8 cellular contexts compared by ENCODE assay signal in genomic region chr12:54390668-54391551, GRCh38. TPM values are rescaled to one million over a fixed set of nuclear protein-coding genes. Genes with fewer than 3 reads are reported as not detected.
A peak's percentile ranks its signal among the peaks of the same experiment; 100 is the strongest.
DNase-seq lines count a peak whose midpoint lies in the region; ATAC-seq and TF ChIP-seq lines count a peak whose summit lies in the region.

No MANE protein-coding gene starts in this region.

- H4K91ac ChIP-seq in H9 (ENCODE audit: insufficient read length, low read depth, low read length), result no peak overlapping the region

- no peak overlapping the region for H3K9ac ChIP-seq in H9 (ENCODE audit: extremely low read depth, insufficient read length, low read length)

- no peak overlapping the region for H4K8ac ChIP-seq in H9 (replicated peaks; ENCODE audit: insufficient read length, low read depth, low read length)

- H3K9me3 Mint-ChIP-seq in CD14-positive monocyte (peaks cover 0 to 1% (median 0%) of the 10 kb centered on the region in 7 donors), H9 (no peaks in the 10 kb centered on the region)

- H3K79me2 ChIP-seq in H9 (ENCODE audit: insufficient read depth, low read length), result no peaks in the 10 kb centered on the region; the same call in 1 of the 2 replicates

- peak; percentile 3 for ATAC-seq in aorta (ENCODE audit: low FRiP score)

- intact Hi-C loops in CD14-positive monocyte (cut with micrococcal nuclease), result loop anchor here in 1 of 2 donors (5.0 kb wide), 1 partner anchor 106 kb away; the partner anchor contains the start of gene NCKAP1L
- intact Hi-C loops in posterior cingulate gyrus (cut with DNase I), result no loop called here
- intact Hi-C loops in aorta (cut with DNase I), result no loop called here

- TF ChIP-seq CTCF in CD14-positive monocyte (IDR thresholded peaks at IDR 0.05) (no peak), H9 (conservative IDR thresholded peaks at IDR 0.05) (peak; percentile 50; the same call in 2 of the 3 replicates)

- no peak overlapping the region for H3K23ac ChIP-seq in H9 (ENCODE audit: insufficient read length, low read depth, low read length)

- no peak overlapping the region for H2BK5ac ChIP-seq in H9 (ENCODE audit: insufficient read length, low read length)

- H3T11ph ChIP-seq in H9 (ENCODE audit: low read length), result no peak overlapping the region

- peak overlapping the region; percentile 82 for H3K4me3 Mint-ChIP-seq in CD14-positive monocyte
- H3K4me3 Mint-ChIP-seq in H9, result peak overlapping the region; percentile 80 to 88

- no peaks in the 10 kb centered on the region for H3K9me3 ChIP-seq in H9 (ENCODE audit: control insufficient read depth, low read depth, low read length)
- H3K9me3 ChIP-seq in esophagus (ENCODE audit: control insufficient read depth in 2 of 2, insufficient read depth in 1 of 2, low read depth in 1 of 2, low read length in 1 of 2), result no peaks in the 10 kb centered on the region
- no peaks in the 10 kb centered on the region for H3K9me3 ChIP-seq in aorta (ENCODE audit: control insufficient read depth, low read length)

- no peak overlapping the region for H2BK12ac ChIP-seq in H9 (ENCODE audit: insufficient read length, low read depth, low read length)

- no peaks in the 10 kb centered on the region for H3K36me3 ChIP-seq in esophagus (ENCODE audit: control insufficient read depth in 2 of 2, insufficient read depth in 2 of 2, low read length in 1 of 2)
- H3K36me3 ChIP-seq in aorta (ENCODE audit: control insufficient read depth in 1 of 2, insufficient read depth in 2 of 2, low read length in 1 of 2), result peaks cover 3 to 5% of the 10 kb centered on the region in 2 donors

- H3K4ac ChIP-seq in H9 (ENCODE audit: low read depth, low read length), result no peak overlapping the region

- H3K79me1 ChIP-seq in H9 (ENCODE audit: insufficient read depth, low read depth, low read length, poor library complexity, severe bottlenecking), result no peaks in the 10 kb centered on the region

- H3K4me2 ChIP-seq in H9 (ENCODE audit: insufficient read depth, insufficient read length, low read length), result peak overlapping the region; percentile 82

- no peak overlapping the region for H3K56ac ChIP-seq in H9 (ENCODE audit: insufficient read length, low read depth, low read length)

- no peak overlapping the region for H2AK5ac ChIP-seq in H9 (ENCODE audit: insufficient read length, low read length)

- no peak overlapping the region for H4K5ac ChIP-seq in H9 (ENCODE audit: insufficient read length, low read depth, low read length)

- H3K4me3 ChIP-seq in esophagus (ENCODE audit: low read depth in 1 of 2, low read length in 2 of 2) (peak overlapping the region; percentile 69 to 83), aorta (ENCODE audit: low read length in 2 of 2) (no peak overlapping the region)

- no peak overlapping the region for H2BK15ac ChIP-seq in H9 (ENCODE audit: low read depth, low read length)

- H3K23me2 ChIP-seq in H9 (ENCODE audit: insufficient read length, low read depth, low read length, poor library complexity, severe bottlenecking), result peaks cover 21% of the 10 kb centered on the region

- H2AFZ ChIP-seq in H9 (ENCODE audit: low read length), result no peak overlapping the region

- no peaks in the 10 kb centered on the region for H4K20me1 ChIP-seq in H9 (ENCODE audit: control insufficient read depth, insufficient read depth, insufficient read length)

- H3K4me1 Mint-ChIP-seq in CD14-positive monocyte (peaks cover 86% of the 10 kb centered on the region), H9 (peaks cover 65 to 71% of the 10 kb centered on the region in 2 experiments)

- H3K27ac ChIP-seq in H9 (ENCODE audit: insufficient read length, low read depth, low read length) (no peak overlapping the region), esophagus (ENCODE audit: low read depth in 2 of 2, low read length in 1 of 2) (peak overlapping the region; percentile 70 to 92), aorta (ENCODE audit: low read depth in 1 of 2, low read length in 2 of 2) (no peak overlapping the region)

- H3K18ac ChIP-seq in H9 (ENCODE audit: insufficient read length, low read depth, low read length), result no peak overlapping the region

- DNase-seq in CD14-positive monocyte (ENCODE audit: low spot score) (no peak), H9 (peak; percentile 94), NCI-H82 (lab: John Stamatoyannopoulos, UW) (peak; percentile 90), activated T-cell treated with anti-CD3 and anti-CD28 coated beads for 4 hours (peak; percentile 55), posterior cingulate gyrus (peak in 9 of 10 donors; percentile 50 to 95 (median 74)), aorta (peak; percentile 59 to 86), AG20443 (ENCODE audit: low spot score) (no peak)

- no peak overlapping the region for H3K14ac ChIP-seq in H9 (ENCODE audit: insufficient read depth, low read length)

- H3K36me3 Mint-ChIP-seq in CD14-positive monocyte, result peaks cover 27 to 47% of the 10 kb centered on the region in 2 donors
- H3K36me3 Mint-ChIP-seq in H9 (ENCODE audit: insufficient read depth in 1 of 3, low read depth in 3 of 3), result peaks cover 0 to 1% (median 0%) of the 10 kb centered on the region in 3 experiments; a peak in 2 of 7 replicates

- no peak overlapping the region for H2BK20ac ChIP-seq in H9 (ENCODE audit: low read depth, low read length, poor library complexity, severe bottlenecking)

- no CpG with 5 or more reads among the region's 51 CpGs for whole genome bisulfite sequencing in H9 (ENCODE audit: extremely low coverage, insufficient read length, low lambda C conversion rate)
- 13 to 14% methylated on average over 43 to 51 of the region's 51 CpGs for WGBS in esophagus, 2 donors
- WGBS in aorta, 2 donors, result 18 to 23% methylated on average over 36 to 51 of the region's 51 CpGs

- H3K4me1 ChIP-seq in H9 (ENCODE audit: insufficient read depth, low read length) (peaks cover 26% of the 10 kb centered on the region), esophagus (ENCODE audit: control insufficient read depth in 2 of 2, insufficient read depth in 2 of 2, low read length in 1 of 2) (peaks cover 0 to 31% of the 10 kb centered on the region in 2 donors), aorta (ENCODE audit: control insufficient read depth in 1 of 2, insufficient read depth in 2 of 2, low read length in 2 of 2) (no peaks in the 10 kb centered on the region)

- H2BK120ac ChIP-seq in H9 (ENCODE audit: low read depth, low read length, poor library complexity, severe bottlenecking), result no peak overlapping the region

- peak overlapping the region; percentile 50 to 96 (median 82) for H3K27ac Mint-ChIP-seq in CD14-positive monocyte
- peak overlapping the region in 1 of 3 experiments; percentile 56; a peak in 1 of 7 replicates for H3K27ac Mint-ChIP-seq in H9

- H3K27me3 ChIP-seq in H9 (ENCODE audit: insufficient read depth, low read length) (no peaks in the 10 kb centered on the region), esophagus (ENCODE audit: control insufficient read depth in 1 of 2, insufficient read depth in 2 of 2, low read length in 2 of 2) (no peaks in the 10 kb centered on the region), aorta (ENCODE audit: control insufficient read depth in 1 of 2, insufficient read depth in 2 of 2, low read length in 1 of 2) (no peaks in the 10 kb centered on the region)

- peaks cover 0 to 7% (median 2%) of the 10 kb centered on the region in 3 donors for H3K27me3 Mint-ChIP-seq in CD14-positive monocyte (ENCODE audit: low read depth in 3 of 3)
- peaks cover 19% of the 10 kb centered on the region for H3K27me3 Mint-ChIP-seq in H9 (ENCODE audit: low read depth)

RNA-seq across cellular contexts. Expression of gene ZNF385A, which starts 6.4 kb away (rescaled TPM):
- polyA plus RNA-seq in CD14-positive monocyte (10 to 100 TPM; 53.9 to 78.3 TPM), esophagus (10 to 100 TPM; 44.6 to 49.9 TPM), aorta (10 to 100 TPM in 1 of 2 donors, 1 to 10 TPM in 1; 4.1 to 11.5 TPM)
- total RNA-seq in H9 (2021) (5.7 and 6.2 TPM in 2 replicates), aorta (10 to 100 TPM; 22.2 to 27.6 TPM)

RNA-seq across cellular contexts. Expression of gene GPR84, which starts 26.6 kb away (rescaled TPM):
- polyA plus RNA-seq in CD14-positive monocyte (1 to 10 TPM; 2.4 to 5.6 TPM), esophagus (under 1 TPM; 0.29 TPM), aorta (under 1 TPM in 1 of 2 donors, not detected in 1; 0.38 TPM)
- total RNA-seq in H9 (2021) (not detected in 2 replicates), aorta (1 to 10 TPM; 1.9 TPM)

RNA-seq across cellular contexts. Expression of gene ITGA5, which starts 28.2 kb away (rescaled TPM):
- polyA plus RNA-seq in CD14-positive monocyte (10 to 100 TPM; 85.5 to 99.4 TPM), esophagus (10 to 100 TPM; 20.0 to 42.8 TPM), aorta (100 to 1,000 TPM in 1 of 2 donors, 10 to 100 TPM in 1; 26.5 to 464 TPM)
- total RNA-seq in H9 (2021) (12.2 and 16.2 TPM in 2 replicates), aorta (1,000 to 10,000 TPM in 1 of 2 donors, 100 to 1,000 TPM in 1; 241 to 1,416 TPM)

Comparison
In these comparisons a context has a peak if more than half of its experiments do, and no peak if none do; other contexts are left out.
1. DNase-seq: peak in H9 (single experiment), NCI-H82 (single experiment), activated T-cell treated with anti-CD3 and anti-CD28 coated beads for 4 hours (single experiment), posterior cingulate gyrus (9 of 10) and aorta (2 of 2); none in CD14-positive monocyte (single experiment) and AG20443 (single experiment).
2. H3K27ac ChIP-seq: peak in esophagus (2 of 2); none in H9 (single experiment) and aorta (0 of 2).
3. H3K4me3 ChIP-seq: peak in esophagus (2 of 2); none in aorta (0 of 2).